1 cellular context compared by ENCODE assay signal in the genomic region with DNA sequence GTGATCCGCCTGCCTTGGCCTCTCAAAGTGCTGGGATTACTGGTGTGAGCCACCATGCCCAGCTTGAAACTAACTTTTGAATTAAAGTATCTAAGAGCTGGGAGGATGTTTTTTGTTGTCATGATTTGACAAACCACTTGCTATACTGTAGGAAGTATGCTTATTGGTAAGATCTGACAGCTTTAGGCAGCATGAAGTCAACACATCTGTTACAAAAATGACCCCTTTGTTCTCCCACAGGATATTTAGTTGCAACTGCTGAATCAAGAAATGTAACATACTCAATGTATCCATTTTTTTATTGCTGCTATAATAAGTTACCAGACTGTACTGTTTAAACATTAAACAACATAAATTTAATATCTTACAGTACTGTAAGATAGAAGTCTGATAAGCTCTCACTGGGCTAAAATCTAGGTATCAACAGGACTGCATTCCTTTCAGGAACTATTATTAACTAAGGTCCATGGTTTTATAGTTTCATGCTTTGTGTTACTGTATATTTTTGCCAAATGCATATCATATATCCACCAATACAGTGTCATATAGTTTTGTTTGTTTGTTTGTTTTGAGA.
TF ChIP-seq lines count a peak whose summit lies in the region.

No MANE protein-coding gene starts in this region.

TF ChIP-seq in IMR-90, 13 proteins besides CTCF, POLR2A, EP300 and RAD21:
- TF ChIP-seq CHD1 (IDR thresholded peaks at IDR 0.05; ENCODE audit: low read depth, low read length) (no peak), BHLHE40 (IDR thresholded peaks at IDR 0.05; ENCODE audit: low read depth, low read length) (no peak), SMC3 (IDR thresholded peaks at IDR 0.05; ENCODE audit: low read depth, low read length) (no peak), MAFK (IDR thresholded peaks at IDR 0.05; ENCODE audit: low read depth, low read length) (no peak), ELK1 (IDR thresholded peaks at IDR 0.05; ENCODE audit: borderline replicate concordance, low read depth, low read length) (no peak), RFX5 (IDR thresholded peaks at IDR 0.05; ENCODE audit: low read depth, low read length) (no peak), CEBPB (IDR thresholded peaks at IDR 0.05; ENCODE audit: low read depth, low read length) (no peak), RCOR1 (IDR thresholded peaks at IDR 0.05; ENCODE audit: insufficient replicate concordance, low read length) (no peak), FOS (IDR thresholded peaks at IDR 0.05; ENCODE audit: low read depth, low read length) (no peak), MXI1 (IDR thresholded peaks at IDR 0.05; ENCODE audit: borderline replicate concordance, low read depth, low read length) (no peak), MAZ (IDR thresholded peaks at IDR 0.05; ENCODE audit: borderline replicate concordance, low read depth, low read length) (no peak), NFE2L2 (IDR thresholded peaks at IDR 0.05; ENCODE audit: low read depth, low read length) (no peak)
- TF ChIP-seq, protein P1, sequence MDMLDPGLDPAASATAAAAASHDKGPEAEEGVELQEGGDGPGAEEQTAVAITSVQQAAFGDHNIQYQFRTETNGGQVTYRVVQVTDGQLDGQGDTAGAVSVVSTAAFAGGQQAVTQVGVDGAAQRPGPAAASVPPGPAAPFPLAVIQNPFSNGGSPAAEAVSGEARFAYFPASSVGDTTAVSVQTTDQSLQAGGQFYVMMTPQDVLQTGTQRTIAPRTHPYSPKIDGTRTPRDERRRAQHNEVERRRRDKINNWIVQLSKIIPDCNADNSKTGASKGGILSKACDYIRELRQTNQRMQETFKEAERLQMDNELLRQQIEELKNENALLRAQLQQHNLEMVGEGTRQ (IDR thresholded peaks at IDR 0.05; ENCODE audit: low read depth, low read length) = no peak
